9 cellular contexts compared by ENCODE assay signal in the genomic region with DNA sequence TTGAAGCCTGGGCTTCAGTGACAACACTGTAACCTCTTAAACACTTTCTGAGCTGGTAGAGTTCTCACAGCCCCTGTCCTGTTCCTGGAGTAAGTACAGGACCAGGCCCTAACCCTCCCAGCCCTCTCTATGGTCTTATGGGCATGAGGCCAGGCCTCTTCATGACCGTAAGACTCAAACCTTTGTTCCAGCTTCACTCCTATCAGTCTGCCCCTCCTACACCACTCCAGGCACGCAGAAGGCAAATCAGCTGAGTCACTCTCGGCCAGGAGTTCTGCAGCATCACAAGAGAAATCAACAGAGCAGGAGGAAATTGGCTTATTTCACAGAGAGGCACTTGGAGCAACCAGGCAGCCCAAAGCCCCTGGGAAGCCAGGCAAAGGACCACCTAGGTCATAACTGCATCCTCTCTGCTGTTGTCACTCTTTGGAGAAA. TPM values are rescaled to one million over a fixed set of nuclear protein-coding genes. Genes with fewer than 3 reads are reported as not detected.
DNase-seq lines count a peak whose midpoint lies in the region; ATAC-seq and TF ChIP-seq lines count a peak whose summit lies in the region.
"Had no signal": no experiment of that assay in that cellular context is flagged by ENCODE, and none has a peak within 500 bp of the region (broad histone marks: within the 10 kb centered on the region; RNA-seq: fewer than 3 reads in every experiment).

No MANE protein-coding gene starts in this region.

- H3K4me1 ChIP-seq in right atrium auricular region (peaks cover 0 to 9% of the 10 kb centered on the region in 2 donors), uterus (no peaks in the 10 kb centered on the region)

- H3K27ac Mint-ChIP-seq in activated CD8-positive, alpha-beta memory T cell treated with anti-CD3 and anti-CD28 coated beads, Interleukin-2, amount 10 ng/mL, durations not matched to agents 7 days and 5 days = no peak overlapping the region
- H3K27ac Mint-ChIP-seq: stimulated activated naive B cell treated with anti-CD40 and anti-IgM and Interleukin-4, amounts not matched to agents 10 μg/mL and 1 μg/mL and 100 μg/mL, for 72 hours had no signal

- CTCF ChIA-PET in activated CD8-positive, alpha-beta memory T cell treated with anti-CD3 and anti-CD28 coated beads, Interleukin-2, amount 10 ng/mL, durations not matched to agents 7 days and 5 days (lab: Charles Lee) = no interaction called here

- intact Hi-C loops in Right ventricle myocardium superior (cut with DNase I) = no loop called here
- intact Hi-C loops in uterus (cut with DNase I; ENCODE audit: low total_unique reads) = no loop called here

- H3K36me3 Mint-ChIP-seq in activated CD8-positive, alpha-beta memory T cell treated with anti-CD3 and anti-CD28 coated beads, Interleukin-2, amount 10 ng/mL, durations not matched to agents 7 days and 5 days = no peaks in the 10 kb centered on the region
- H3K36me3 Mint-ChIP-seq: stimulated activated naive B cell treated with anti-CD40 and anti-IgM and Interleukin-4, amounts not matched to agents 10 μg/mL and 1 μg/mL and 100 μg/mL, for 72 hours had no signal

- H3K27me3 ChIP-seq in right atrium auricular region = no peaks in the 10 kb centered on the region
- H3K27me3 ChIP-seq in uterus = no peaks in the 10 kb centered on the region

- H3K27me3 Mint-ChIP-seq in activated CD8-positive, alpha-beta memory T cell treated with anti-CD3 and anti-CD28 coated beads, Interleukin-2, amount 10 ng/mL, durations not matched to agents 7 days and 5 days = peaks cover 6% of the 10 kb centered on the region

- no peaks in the 10 kb centered on the region for H3K9me3 Mint-ChIP-seq in activated CD8-positive, alpha-beta memory T cell treated with anti-CD3 and anti-CD28 coated beads, Interleukin-2, amount 10 ng/mL, durations not matched to agents 7 days and 5 days (ENCODE audit: low read depth)
- H3K9me3 Mint-ChIP-seq: stimulated activated naive B cell treated with anti-CD40 and anti-IgM and Interleukin-4, amounts not matched to agents 10 μg/mL and 1 μg/mL and 100 μg/mL, for 72 hours had no signal

- H3K4me3 Mint-ChIP-seq in activated CD8-positive, alpha-beta memory T cell treated with anti-CD3 and anti-CD28 coated beads, Interleukin-2, amount 10 ng/mL, durations not matched to agents 7 days and 5 days = no peak overlapping the region
- H3K4me3 Mint-ChIP-seq: stimulated activated naive B cell treated with anti-CD40 and anti-IgM and Interleukin-4, amounts not matched to agents 10 μg/mL and 1 μg/mL and 100 μg/mL, for 72 hours had no signal

- H3K4me3 ChIP-seq in right atrium auricular region (no peak overlapping the region), uterus (no peak overlapping the region)

- DNase-seq in Right ventricle myocardium superior (no peak), right atrium auricular region (ENCODE audit: low spot score) (no peak), SHP77 treated with DMSO at 0.1 percent for 48 hours (lab: John Stamatoyannopoulos, UW) (peak; percentile 66), glomerular visceral epithelial cell (ENCODE audit: extremely low spot score) (peak; percentile 63), uterus (peak; percentile 21 to 32), pons (ENCODE audit: low spot score) (no peak)
- DNase-seq in activated CD8-positive, alpha-beta memory T cell treated with anti-CD3 and anti-CD28 coated beads, Interleukin-2, amount 10 ng/mL, durations not matched to agents 7 days and 5 days = no peak
- DNase-seq: stimulated activated naive B cell treated with anti-CD40 and anti-IgM and Interleukin-4, amounts not matched to agents 10 μg/mL and 1 μg/mL and 100 μg/mL, for 72 hours had no signal

- H3K27ac ChIP-seq in right atrium auricular region (no peak overlapping the region), uterus (peak overlapping the region in 1 of 2 donors; percentile 43)

- no peaks in the 10 kb centered on the region for H3K4me1 Mint-ChIP-seq in activated CD8-positive, alpha-beta memory T cell treated with anti-CD3 and anti-CD28 coated beads, Interleukin-2, amount 10 ng/mL, durations not matched to agents 7 days and 5 days

- TF ChIP-seq POLR2A in uterus (IDR thresholded peaks at IDR 0.05) = no peak

- H3K36me3 ChIP-seq in right atrium auricular region = no peaks in the 10 kb centered on the region
- H3K36me3 ChIP-seq in uterus = no peaks in the 10 kb centered on the region

- no peak for TF ChIP-seq CTCF in right atrium auricular region (IDR thresholded peaks at IDR 0.05)
- no peak for TF ChIP-seq CTCF in uterus (IDR thresholded peaks at IDR 0.05)

- peak; percentile 34 for ATAC-seq in Right ventricle myocardium superior (ENCODE audit: poor library complexity)
- ATAC-seq in HG02642 (IDR thresholded peaks at IDR 0.05; ENCODE audit: poor library complexity, unreplicated experiment) = no peak
- no peak for ATAC-seq in activated CD8-positive, alpha-beta memory T cell treated with anti-CD3 and anti-CD28 coated beads, Interleukin-2, amount 10 ng/mL, durations not matched to agents 7 days and 5 days
- ATAC-seq: stimulated activated naive B cell treated with anti-CD40 and anti-IgM and Interleukin-4, amounts not matched to agents 10 μg/mL and 1 μg/mL and 100 μg/mL, for 72 hours had no signal

- H3K9me3 ChIP-seq in right atrium auricular region = no peaks in the 10 kb centered on the region
- H3K9me3 ChIP-seq in uterus = no peaks in the 10 kb centered on the region

RNA-seq across cellular contexts. Expression of a gene that starts 25.3 kb away (rescaled TPM):
- 28.6 TPM for total RNA-seq in Right ventricle myocardium superior
- 10 to 100 TPM; 22.2 to 27.4 TPM for total RNA-seq in right atrium auricular region
- 10 to 100 TPM; 21.5 to 97.6 (median 53.7) TPM for total RNA-seq in uterus
- total RNA-seq in activated CD8-positive, alpha-beta memory T cell treated with anti-CD3 and anti-CD28 coated beads, Interleukin-2, amount 10 ng/mL, durations not matched to agents 7 days and 5 days = 10 to 100 TPM; 32.2 to 33.5 TPM

Comparison
In these comparisons a context has a peak if more than half of its experiments do, and no peak if none do; other contexts are left out.
1. DNase-seq: peak in SHP77 treated with DMSO at 0.1 percent for 48 hours (single experiment), glomerular visceral epithelial cell (single experiment) and uterus (2 of 2); none in Right ventricle myocardium superior (single experiment), right atrium auricular region (single experiment), pons (single experiment) and activated CD8-positive, alpha-beta memory T cell treated with anti-CD3 and anti-CD28 coated beads, Interleukin-2, amount 10 ng/mL, durations not matched to agents 7 days and 5 days (single experiment).